1 cellular context compared by ENCODE assay signal in the genomic region with DNA sequence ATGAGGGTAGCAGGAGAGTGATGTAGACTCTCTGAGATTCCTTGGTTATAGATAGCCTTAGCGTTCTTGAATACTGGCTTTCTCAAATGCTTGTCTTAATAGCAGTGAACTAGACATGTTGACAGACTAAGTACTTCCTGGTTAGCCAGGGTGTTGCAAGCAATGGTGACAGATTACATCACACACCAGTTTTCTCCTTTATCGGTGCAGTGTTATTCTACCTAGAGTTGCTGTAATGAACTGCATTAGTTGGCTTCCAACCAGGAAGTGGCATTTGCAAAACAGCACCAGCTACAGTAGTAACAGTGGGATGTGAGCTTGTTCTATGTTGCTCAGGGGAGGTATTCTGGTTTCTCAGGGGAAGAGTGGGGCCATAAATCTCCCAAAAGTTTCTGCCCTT.
TF ChIP-seq lines count a peak whose summit lies in the region.

No MANE protein-coding gene starts in this region.

TF ChIP-seq in H1, 55 proteins besides CTCF, POLR2A, EP300 and RAD21:
- TF ChIP-seq RFX5 (IDR thresholded peaks at IDR 0.05; ENCODE audit: borderline replicate concordance, low read depth, low read length) (no peak), CEBPB (IDR thresholded peaks at IDR 0.05; ENCODE audit: low read depth, low read length) (0 out of 2 replicates have a peak, but pooled peaks have one; percentile 35)
